ENCODE assay signal across 15 cellular contexts in the genomic region with DNA sequence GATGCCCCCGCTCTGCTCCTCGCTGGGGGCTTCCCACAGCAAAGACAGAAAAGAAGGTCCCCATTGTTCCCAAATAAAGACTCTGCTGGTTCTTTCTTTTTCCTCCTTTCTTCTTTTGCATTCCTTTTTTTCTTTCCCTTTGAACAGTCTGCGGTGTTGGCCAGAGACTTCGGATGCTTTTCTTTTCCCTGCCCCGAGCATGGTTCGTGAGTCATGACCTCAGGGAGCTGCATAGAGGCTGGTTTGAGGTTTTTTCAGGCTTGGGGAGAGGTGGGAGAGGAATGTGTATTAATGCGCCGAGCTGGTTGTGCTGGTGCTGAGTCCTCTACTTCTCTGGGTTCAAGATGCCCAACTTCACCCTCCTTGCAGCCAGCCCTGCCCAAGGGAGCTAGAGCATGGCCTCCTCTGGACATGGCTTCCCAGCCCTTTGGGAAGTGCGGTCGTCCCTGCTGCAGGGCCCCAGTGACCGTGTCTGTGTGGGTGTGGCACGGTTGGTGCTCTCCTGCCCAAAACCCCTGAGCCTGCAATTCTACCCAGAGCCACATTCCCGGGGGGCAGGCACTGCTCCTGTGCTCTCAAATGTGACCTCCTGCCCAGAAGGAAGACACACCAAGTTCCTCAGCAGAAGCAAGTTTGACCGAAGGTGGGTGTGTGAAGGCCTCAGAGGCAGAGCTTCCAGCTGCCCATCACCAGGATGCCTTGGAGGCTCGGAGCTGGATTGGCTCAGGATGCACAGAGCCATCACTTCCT. TPM values are rescaled to one million over a fixed set of nuclear protein-coding genes. Genes with fewer than 3 reads are reported as not detected.
DNase-seq lines count a peak whose midpoint lies in the region; ATAC-seq, FAIRE-seq and TF ChIP-seq lines count a peak whose summit lies in the region.
"Had no signal": no experiment of that assay in that cellular context is flagged by ENCODE, and none has a peak within 500 bp of the region (broad histone marks: within the 10 kb centered on the region; RNA-seq: fewer than 3 reads in every experiment).

No MANE protein-coding gene starts in this region.

- POLR2A ChIA-PET in GM12878 (lab: Charles Lee), result no interaction called here

- no peak for ATAC-seq in GM12878
- ATAC-seq in effector memory CD8-positive, alpha-beta T cell (replicated peaks), result no peak
- ATAC-seq in HG02588 (IDR thresholded peaks at IDR 0.05; ENCODE audit: unreplicated experiment), result no peak
- ATAC-seq in GM21515 (IDR thresholded peaks at IDR 0.05; ENCODE audit: unreplicated experiment), result no peak

- H3K4me3 ChIP-seq in GM12878 (no peak overlapping the region), keratinocyte (ENCODE audit: control insufficient read depth in 2 of 3, extremely low read depth in 1 of 3, insufficient read depth in 2 of 3, low read depth in 1 of 3, low read length in 3 of 3) (peak overlapping the region in 2 of 3 experiments; percentile 26 to 51)
- H3K4me3 ChIP-seq: SJCRH30, testis had no signal

- TF ChIP-seq RAD21 in GM12878 (IDR thresholded peaks at IDR 0.05; ENCODE audit: insufficient read depth, low read depth, low read length), result no peak

- H3K9me3 Mint-ChIP-seq in effector memory CD8-positive, alpha-beta T cell, result no peaks in the 10 kb centered on the region

- no peak for TF ChIP-seq EP300 in GM12878 (IDR thresholded peaks at IDR 0.05; ENCODE audit: borderline replicate concordance in 1 of 2, control insufficient read depth in 1 of 2, low read depth in 2 of 2, low read length in 2 of 2)

- peaks cover 8 to 16% of the 10 kb centered on the region in 2 donors for H3K27me3 Mint-ChIP-seq in effector memory CD8-positive, alpha-beta T cell
- H3K27me3 Mint-ChIP-seq: activated naive CD8-positive, alpha-beta T cell had no signal

- H3K79me2 ChIP-seq in GM12878 (ENCODE audit: control insufficient read depth, insufficient read depth, low read length), result no peaks in the 10 kb centered on the region
- H3K79me2 ChIP-seq in keratinocyte (ENCODE audit: control insufficient read depth, insufficient read depth, low read length), result no peaks in the 10 kb centered on the region

- intact Hi-C loops in GM12878 (cut with micrococcal nuclease; ENCODE audit: unreplicated experiment), result no loop called here

- H2AFZ ChIP-seq in GM12878 (ENCODE audit: control insufficient read depth, low read depth, low read length) (no peak overlapping the region), keratinocyte (ENCODE audit: control insufficient read depth, low read length) (no peak overlapping the region)

- RAD21 ChIA-PET in GM12878 (lab: Charles Lee; ENCODE audit: unreplicated experiment), result no interaction called here

- FAIRE-seq in GM12878 (lab: Jason Lieb, UNC), result no peak
- peak; percentile 83 for FAIRE-seq in keratinocyte (lab: Jason Lieb, UNC)

- H3K9me3 ChIP-seq in GM12878 (replicated peaks; ENCODE audit: control insufficient read depth, insufficient read depth, low read length) (no peaks in the 10 kb centered on the region), keratinocyte (ENCODE audit: control insufficient read depth, low read depth, low read length) (no peaks in the 10 kb centered on the region)
- H3K9me3 ChIP-seq: SJCRH30, testis had no signal

- peak overlapping the region in 1 of 2 donors; percentile 65 for H3K27ac Mint-ChIP-seq in effector memory CD8-positive, alpha-beta T cell
- H3K27ac Mint-ChIP-seq: activated naive CD8-positive, alpha-beta T cell had no signal

- dilution Hi-C loops in keratinocyte (cut with MboI; ENCODE audit: extremely low pct_ligation_motif_present, low sequenced_read_pairs), result no loop called here

- H3K4me1 Mint-ChIP-seq in effector memory CD8-positive, alpha-beta T cell (ENCODE audit: low read depth in 2 of 2), result peaks cover 7 to 8% of the 10 kb centered on the region in 2 donors

- H3K27ac ChIP-seq in GM12878 (ENCODE audit: control insufficient read depth, insufficient read depth) (no peak overlapping the region), keratinocyte (ENCODE audit: control insufficient read depth, insufficient read depth, low read length) (peak overlapping the region; percentile 75)
- H3K27ac ChIP-seq: SJCRH30, testis had no signal

- no peak overlapping the region for H3K9ac ChIP-seq in GM12878 (ENCODE audit: control insufficient read depth, insufficient read depth, low read length)
- peak overlapping the region; percentile 45 for H3K9ac ChIP-seq in keratinocyte (ENCODE audit: control insufficient read depth, extremely low read depth, insufficient read depth, low read length)

- in situ Hi-C loops in GM12878 (cut with MboI), result no loop called here

- BruUV-seq in GM12878 (replicated peaks; lab: Mats Ljungman, UMichigan), result no TSS peak

- CTCF ChIA-PET in GM12878 (lab: Yijun Ruan, JAX), result no interaction called here

- H4K20me1 ChIP-seq in GM12878 (ENCODE audit: control insufficient read depth, insufficient read depth), result no peaks in the 10 kb centered on the region
- no peaks in the 10 kb centered on the region for H4K20me1 ChIP-seq in keratinocyte (ENCODE audit: control insufficient read depth, extremely low read depth, insufficient read depth, low read length)

- H3K27me3 ChIP-seq in GM12878 (replicated peaks in 1 of 2; ENCODE audit: control insufficient read depth in 2 of 2, insufficient read depth in 2 of 2, low read length in 1 of 2), result no peaks in the 10 kb centered on the region; a peak in 1 of 4 replicates
- H3K27me3 ChIP-seq in keratinocyte (ENCODE audit: control insufficient read depth, extremely low read depth, insufficient read depth, low read length), result no peaks in the 10 kb centered on the region
- H3K27me3 ChIP-seq: testis had no signal

- H3K36me3 Mint-ChIP-seq in effector memory CD8-positive, alpha-beta T cell (ENCODE audit: insufficient read depth), result no peaks in the 10 kb centered on the region
- H3K36me3 Mint-ChIP-seq: activated naive CD8-positive, alpha-beta T cell had no signal

- 32% methylated on average over 15 of the region's 15 CpGs for WGBS in GM12878 (ENCODE audit: insufficient coverage, insufficient replicate concordance, low lambda C conversion rate, missing lambda C conversion rate)

- H3K4me2 ChIP-seq in GM12878 (ENCODE audit: control insufficient read depth, insufficient read depth), result no peak overlapping the region
- H3K4me2 ChIP-seq in keratinocyte (ENCODE audit: control insufficient read depth, extremely low read depth, insufficient read depth, low read depth, low read length), result peak overlapping the region; percentile 87

- H3K4me1 ChIP-seq in GM12878 (ENCODE audit: control insufficient read depth, insufficient read depth, low read length) (peaks cover 15% of the 10 kb centered on the region), keratinocyte (ENCODE audit: control insufficient read depth, extremely low read depth, insufficient read depth, low read length) (peaks cover 56% of the 10 kb centered on the region)
- H3K4me1 ChIP-seq: SJCRH30, testis had no signal

- SMC1A ChIA-PET in GM12878 (lab: Charles Lee; ENCODE audit: uncharacterized antibody, unreplicated experiment), result interaction anchor here (1.7 kb wide), 1 partner anchor 46 kb away, joined by 7 read pairs; no protein-coding TSS in a partner anchor

- no peaks in the 10 kb centered on the region for H3K36me3 ChIP-seq in GM12878 (ENCODE audit: control insufficient read depth in 2 of 2, insufficient read depth in 2 of 2, low read length in 1 of 2)
- no peaks in the 10 kb centered on the region for H3K36me3 ChIP-seq in keratinocyte (ENCODE audit: control insufficient read depth in 2 of 2, extremely low read depth in 1 of 2, insufficient read depth in 2 of 2, low read length in 2 of 2)
- H3K36me3 ChIP-seq: SJCRH30 had no signal

- TF ChIP-seq POLR2A in GM12878 (IDR thresholded peaks at IDR 0.05; ENCODE audit: low read depth, low read length), result no peak

- H3K4me3 Mint-ChIP-seq in effector memory CD8-positive, alpha-beta T cell, result no peak overlapping the region
- H3K4me3 Mint-ChIP-seq: activated naive CD8-positive, alpha-beta T cell had no signal

- DNase-seq in AG08395 (ENCODE audit: low spot score) (peak; percentile 50), HT1080 (ENCODE audit: low read depth) (peak; percentile 85), GM12878 (ENCODE audit: low read depth, low spot score) (no peak), keratinocyte (ENCODE audit: low read depth, low spot score) (no peak), NCI-H2196 (lab: John Stamatoyannopoulos, UW; ENCODE audit: unreplicated experiment) (no peak)
- no peak for DNase-seq in effector memory CD8-positive, alpha-beta T cell
- DNase-seq: activated CD4-positive, alpha-beta T cell treated with anti-CD3 and anti-CD28 coated beads, Interleukin-2, amount 50 U/mL, for 4 hours; C1 segment of cervical spinal cord; erythroblast; SJCRH30; stimulated activated CD4-positive, alpha-beta T cell treated with anti-CD3 and anti-CD28 coated beads, Interleukin-4, amount 100 ng/mL, for 4 hours; testis had no signal

- peaks cover 8% of the 10 kb centered on the region for H3K9me1 ChIP-seq in keratinocyte (ENCODE audit: control insufficient read depth, extremely low read depth, insufficient read depth, low read length)

- TF ChIP-seq CTCF in GM12878 (IDR thresholded peaks at IDR 0.05 in 2 of 3, conservative IDR thresholded peaks at IDR 0.05 in 1 of 3; ENCODE audit: control insufficient read depth in 2 of 3, extremely low read depth in 1 of 3, insufficient read depth in 1 of 3, low read depth in 3 of 3, low read length in 3 of 3) (no peak), keratinocyte (optimal IDR thresholded peaks at IDR 0.05 in 1 of 3, IDR thresholded peaks at IDR 0.05 in 1 of 3, conservative IDR thresholded peaks at IDR 0.05 in 1 of 3; ENCODE audit: extremely low read depth in 1 of 3, insufficient read depth in 2 of 3, low read length in 3 of 3) (no peak)

RNA-seq across cellular contexts. Expression of gene ARHGEF4, which starts 9.0 kb away (rescaled TPM):
- total RNA-seq in HT1080 (2014; rRNA removed; shearing (Covaris generic)), result 0.72 and 1.2 TPM in 2 replicates
- 0.06 and 0.10 TPM in 2 replicates for polyA plus RNA-seq in HT1080 (2015; cell fraction: cytosol; rRNA removed)
- 0.69 and 0.88 TPM in 2 replicates for polyA plus RNA-seq in HT1080 (2015; cell fraction: nucleus; rRNA removed)
- total RNA-seq in GM12878 (2013; cell fraction: nucleolus; rRNA removed), result 15.4 and 16.4 TPM in 2 replicates
- total RNA-seq in GM12878 (2014; rRNA removed) (not detected in 2 replicates), GM12878 (2014; rRNA removed; fragmentation: Illumina TruSeq; extraction: Trizol) (not detected in 2 replicates), GM12878 (2021) (0.21 TPM in 2 replicates)
- polyA plus RNA-seq in GM12878 (2011; ENCODE audit: low read depth), result not detected
- polyA plus RNA-seq in GM12878 (2011; rRNA removed) (0.04 and 0.12 TPM in 2 replicates), GM12878 (2014; fragmentation: Illumina TruSeq; extraction: Trizol) (0.06 TPM in 1 of 2 replicates, not detected in the other), GM12878 (2014; fragmentation: Nextera tagmentation; extraction: Ambion mirVana) (under 1 TPM in 1 of 2 experiments, not detected in 1; 0.02 TPM), GM12878 (2014; rRNA removed) (not detected in 2 replicates), GM12878 (2016; fragmentation: Nextera tagmentation; extraction: Ambion mirVana) (under 1 TPM in 1 of 2 experiments, not detected in 1; 0.24 TPM), keratinocyte (22.6 to 40.6 TPM (median 26.2 TPM) in 3 replicates)
- 0.15 and 0.16 TPM in 2 replicates for polyA plus RNA-seq in GM12878 (2011; cell fraction: cytosol; rRNA removed)
- 1.2 and 1.8 TPM in 2 replicates for polyA plus RNA-seq in GM12878 (2011; cell fraction: nucleus; rRNA removed)
- polyA plus RNA-seq in GM12878 (2012), result 0.04 and 0.11 TPM in 2 replicates
- polyA minus RNA-seq in GM12878 (2011; rRNA and poly(A)+ RNA removed), result 0.41 and 0.66 TPM in 2 replicates
- 0.42 TPM in 1 of 2 replicates, not detected in the other for polyA minus RNA-seq in GM12878 (2011; cell fraction: cytosol; rRNA and poly(A)+ RNA removed)
- polyA minus RNA-seq in GM12878 (2011; cell fraction: nucleus; rRNA and poly(A)+ RNA removed), result 0.60 and 0.77 TPM in 2 replicates
- polyA plus RNA-seq in keratinocyte (2011; ENCODE audit: low read depth), result 102 TPM
- polyA plus RNA-seq in keratinocyte (2011; cell fraction: cytosol; rRNA removed), result 6.9 and 11.2 TPM in 2 replicates
- polyA plus RNA-seq in keratinocyte (2011; cell fraction: nucleus; rRNA removed), result 138 and 177 TPM in 2 replicates
- polyA plus RNA-seq in keratinocyte (2012; ENCODE audit: low replicate concordance), result 34.2 and 76.3 TPM in 2 replicates
- 58.4 to 67.9 TPM (median 64.0 TPM) in 3 replicates for polyA minus RNA-seq in keratinocyte
- polyA minus RNA-seq in keratinocyte (2011; cell fraction: cytosol; rRNA and poly(A)+ RNA removed), result 51.4 TPM
- polyA minus RNA-seq in keratinocyte (2011; cell fraction: nucleus; rRNA and poly(A)+ RNA removed), result 166 and 173 TPM in 2 replicates

Comparison
In these comparisons a context has a peak if more than half of its experiments do, and no peak if none do; other contexts are left out.
1. DNase-seq: peak in AG08395 (single experiment) and HT1080 (single experiment); none in GM12878 (single experiment), keratinocyte (single experiment), effector memory CD8-positive, alpha-beta T cell (0 of 3) and NCI-H2196 (single experiment).